In genomic region chr4:80471701-80472100, GRCh38 we compare ENCODE assay signal across 10 cellular contexts.
DNase-seq lines count a peak whose midpoint lies in the region; ATAC-seq and TF ChIP-seq lines count a peak whose summit lies in the region.
"Had no signal": no experiment of that assay in that cellular context is flagged by ENCODE, and none has a peak within 500 bp of the region (broad histone marks: within the 10 kb centered on the region; RNA-seq: fewer than 3 reads in every experiment).

No MANE protein-coding gene starts in this region.

- no peaks in the 10 kb centered on the region for H3K27me3 ChIP-seq in subcutaneous abdominal adipose tissue (ENCODE audit: control insufficient read depth in 5 of 5, insufficient read depth in 4 of 5, low read length in 5 of 5)
- H3K27me3 ChIP-seq: suprapubic skin had no signal

- POLR2A ChIA-PET in RWPE1 (lab: Yijun Ruan, JAX; ENCODE audit: low non-redundant PET) = no interaction called here

- no peaks in the 10 kb centered on the region for H3K36me3 ChIP-seq in subcutaneous abdominal adipose tissue (ENCODE audit: control insufficient read depth in 5 of 5, insufficient read depth in 5 of 5, low read length in 5 of 5)
- H3K36me3 ChIP-seq: suprapubic skin had no signal

- no peak for TF ChIP-seq CTCF in RWPE1 (conservative IDR thresholded peaks at IDR 0.05; ENCODE audit: low read depth)

- ATAC-seq in stimulated activated naive B cell treated with anti-CD40 and anti-IgM and Interleukin-4, amounts not matched to agents 10 μg/mL and 1 μg/mL and 100 μg/mL, for 72 hours (replicated peaks) = no peak

- H3K4me3 ChIP-seq in subcutaneous abdominal adipose tissue (ENCODE audit: low read depth in 1 of 5, low read length in 5 of 5) = peak overlapping the region in 4 of 5 donors; percentile 27 to 63 (median 42)
- H3K4me3 ChIP-seq: suprapubic skin had no signal

- H3K9me3 ChIP-seq in subcutaneous abdominal adipose tissue (ENCODE audit: control insufficient read depth in 5 of 5, low read length in 5 of 5) = no peaks in the 10 kb centered on the region
- H3K9me3 ChIP-seq: suprapubic skin had no signal

- CTCF ChIA-PET in RWPE1 (lab: Yijun Ruan, JAX) = no interaction called here

- no peak overlapping the region for H3K4me3 Mint-ChIP-seq in stimulated activated naive B cell treated with anti-CD40 and anti-IgM and Interleukin-4, amounts not matched to agents 10 μg/mL and 1 μg/mL and 100 μg/mL, for 72 hours
- H3K4me3 Mint-ChIP-seq: activated naive CD4-positive, alpha-beta T cell treated with anti-CD3 and anti-CD28 coated beads for 36 hours had no signal

- peaks cover 4 to 6% of the 10 kb centered on the region in 2 donors for H3K4me1 Mint-ChIP-seq in stimulated activated naive B cell treated with anti-CD40 and anti-IgM and Interleukin-4, amounts not matched to agents 10 μg/mL and 1 μg/mL and 100 μg/mL, for 72 hours

- no peaks in the 10 kb centered on the region for H3K27me3 Mint-ChIP-seq in stimulated activated naive B cell treated with anti-CD40 and anti-IgM and Interleukin-4, amounts not matched to agents 10 μg/mL and 1 μg/mL and 100 μg/mL, for 72 hours

- no peaks in the 10 kb centered on the region for H3K9me3 Mint-ChIP-seq in stimulated activated naive B cell treated with anti-CD40 and anti-IgM and Interleukin-4, amounts not matched to agents 10 μg/mL and 1 μg/mL and 100 μg/mL, for 72 hours
- H3K9me3 Mint-ChIP-seq: activated naive CD4-positive, alpha-beta T cell treated with anti-CD3 and anti-CD28 coated beads for 36 hours had no signal

- no peak overlapping the region for H3K27ac Mint-ChIP-seq in stimulated activated naive B cell treated with anti-CD40 and anti-IgM and Interleukin-4, amounts not matched to agents 10 μg/mL and 1 μg/mL and 100 μg/mL, for 72 hours
- H3K27ac Mint-ChIP-seq: activated naive CD4-positive, alpha-beta T cell treated with anti-CD3 and anti-CD28 coated beads for 36 hours had no signal

- peaks cover 0 to 4% (median 0%) of the 10 kb centered on the region in 5 donors for H3K4me1 ChIP-seq in subcutaneous abdominal adipose tissue (ENCODE audit: control insufficient read depth in 5 of 5, insufficient read depth in 5 of 5, low read length in 5 of 5)

- H3K9ac ChIP-seq in subcutaneous abdominal adipose tissue (ENCODE audit: low read length in 5 of 5) = no peak overlapping the region

- H3K27ac ChIP-seq in RWPE1 (no peak overlapping the region), subcutaneous abdominal adipose tissue (ENCODE audit: low read depth, low read length) (no peak overlapping the region)
- H3K27ac ChIP-seq: suprapubic skin had no signal

- no peaks in the 10 kb centered on the region for H3K36me3 Mint-ChIP-seq in stimulated activated naive B cell treated with anti-CD40 and anti-IgM and Interleukin-4, amounts not matched to agents 10 μg/mL and 1 μg/mL and 100 μg/mL, for 72 hours

- DNase-seq in HT1080 (ENCODE audit: low read depth) = peak; percentile 27
- peak; percentile 29 for DNase-seq in RWPE1 (ENCODE audit: low spot score)
- DNase-seq in iPS-NIHi11 (ENCODE audit: low spot score) = peak; percentile 27
- no peak for DNase-seq in stimulated activated naive B cell treated with anti-CD40 and anti-IgM and Interleukin-4, amounts not matched to agents 10 μg/mL and 1 μg/mL and 100 μg/mL, for 72 hours
- no peak for DNase-seq in C1 segment of cervical spinal cord (lab: John Stamatoyannopoulos, UW)
- DNase-seq in cerebellar nuclear complex (lab: John Stamatoyannopoulos, UW) = no peak
- DNase-seq in activated T-cell treated with anti-CD3 and anti-CD28 coated beads, Interleukin-2, amount 50 U/mL, for 1 hour = no peak
- DNase-seq: activated naive CD4-positive, alpha-beta T cell treated with anti-CD3 and anti-CD28 coated beads for 36 hours had no signal

Comparison
In these comparisons a context has a peak if more than half of its experiments do, and no peak if none do; other contexts are left out.
1. DNase-seq: peak in HT1080 (single experiment), RWPE1 (single experiment) and iPS-NIHi11 (single experiment); none in stimulated activated naive B cell treated with anti-CD40 and anti-IgM and Interleukin-4, amounts not matched to agents 10 μg/mL and 1 μg/mL and 100 μg/mL, for 72 hours (single experiment), C1 segment of cervical spinal cord (0 of 14), cerebellar nuclear complex (0 of 2) and activated T-cell treated with anti-CD3 and anti-CD28 coated beads, Interleukin-2, amount 50 U/mL, for 1 hour (single experiment).